In the genomic region with DNA sequence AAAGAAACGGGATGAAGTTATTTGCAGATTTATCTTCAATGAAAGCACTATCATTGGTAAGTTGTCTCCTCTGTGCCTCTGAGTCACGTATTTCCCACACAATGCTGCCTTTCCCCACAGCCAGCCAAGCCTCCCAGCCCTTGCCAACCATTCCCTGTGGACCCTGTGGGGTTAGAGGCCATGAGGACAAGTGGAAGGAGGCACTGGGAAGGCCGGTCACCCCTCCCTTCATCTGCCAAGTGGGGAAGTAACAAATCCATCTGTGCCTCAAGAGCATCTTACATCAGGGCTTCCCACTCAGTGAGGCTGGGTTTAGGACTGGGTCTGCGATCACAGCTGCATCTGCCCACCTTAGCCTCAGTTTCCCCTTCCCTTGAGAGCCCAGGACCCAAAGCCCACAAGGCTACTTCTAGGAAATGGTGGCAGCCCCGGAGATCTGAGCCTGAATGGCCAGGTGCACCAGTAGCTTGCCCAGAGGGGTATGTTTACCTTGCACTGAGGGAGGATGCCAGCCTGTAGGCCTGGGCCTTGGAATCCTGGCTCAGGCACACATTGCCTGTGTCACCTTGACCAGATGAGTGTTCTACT, we compare ENCODE assay signal across 5 cellular contexts. TPM values are rescaled to one million over a fixed set of nuclear protein-coding genes. Genes with fewer than 3 reads are reported as not detected.
"Had no signal": no experiment of that assay in that cellular context is flagged by ENCODE, and none has a peak within 500 bp of the region (broad histone marks: within the 10 kb centered on the region; RNA-seq: fewer than 3 reads in every experiment).

No MANE protein-coding gene starts in this region.

RNA-seq across cellular contexts. Expression of a gene that starts 16.1 kb away (rescaled TPM):
- total RNA-seq: GM23338, H1, HepG2, HFFc6 had no signal
- polyA plus RNA-seq: GM23338, H1, HepG2, IgD-negative memory B cell had no signal
